8 cellular contexts compared by ENCODE assay signal in genomic region chr1:150981177-150981804, GRCh38. TPM values are rescaled to one million over a fixed set of nuclear protein-coding genes. Genes with fewer than 3 reads are reported as not detected.
DNase-seq lines count a peak whose midpoint lies in the region; ATAC-seq and TF ChIP-seq lines count a peak whose summit lies in the region.
"Had no signal": no experiment of that assay in that cellular context is flagged by ENCODE, and none has a peak within 500 bp of the region (broad histone marks: within the 10 kb centered on the region; RNA-seq: fewer than 3 reads in every experiment).

No MANE protein-coding gene starts in this region.

- H3K36me3 Mint-ChIP-seq in nephron (ENCODE audit: low read depth): no peaks in the 10 kb centered on the region

- H3K27me3 ChIP-seq in Peyer's patch: no peaks in the 10 kb centered on the region
- H3K27me3 ChIP-seq: sigmoid colon had no signal

- H3K9me3 ChIP-seq in OCI-LY7 (ENCODE audit: low read length) (no peaks in the 10 kb centered on the region), Peyer's patch (no peaks in the 10 kb centered on the region)
- H3K9me3 ChIP-seq: sigmoid colon had no signal

- no peak overlapping the region for H3K4me3 ChIP-seq in OCI-LY7 (ENCODE audit: low read depth, low read length, poor library complexity, severe bottlenecking)
- no peak overlapping the region for H3K4me3 ChIP-seq in Peyer's patch
- H3K4me3 ChIP-seq: sigmoid colon had no signal

- H3K27ac Mint-ChIP-seq in nephron: peak overlapping the region in 2 of 3 experiments; percentile 60 to 88

- H3K36me3 ChIP-seq in OCI-LY7 (ENCODE audit: insufficient read depth, low read length) (no peaks in the 10 kb centered on the region; the same call in 1 of the 2 replicates), Peyer's patch (no peaks in the 10 kb centered on the region)
- H3K36me3 ChIP-seq: sigmoid colon had no signal

- no peak for TF ChIP-seq POLR2A in Peyer's patch (IDR thresholded peaks at IDR 0.05)

- no peak overlapping the region for H3K4me3 Mint-ChIP-seq in nephron

- DNase-seq in HPDE6-E6E7 (ENCODE audit: extremely low spot score): peak; percentile 65
- peak; percentile 52 for DNase-seq in OCI-LY7 (ENCODE audit: low spot score)
- no peak for DNase-seq in Peyer's patch
- DNase-seq: sigmoid colon had no signal

- intact Hi-C loops in OCI-LY7 (cut with micrococcal nuclease; ENCODE audit: unreplicated experiment): no loop called here

- H3K79me2 ChIP-seq in OCI-LY7 (ENCODE audit: insufficient read depth, low read depth, low read length): no peaks in the 10 kb centered on the region

- no peak for TF ChIP-seq CTCF in OCI-LY7 (conservative IDR thresholded peaks at IDR 0.05; ENCODE audit: low read length)
- TF ChIP-seq CTCF in nephron (IDR thresholded peaks at IDR 0.05; ENCODE audit: unreplicated experiment in 3 of 3): no peak
- no peak for TF ChIP-seq CTCF in Peyer's patch (IDR thresholded peaks at IDR 0.05)

- H3K27ac ChIP-seq in OCI-LY7 (ENCODE audit: low read depth, low read length, poor library complexity, severe bottlenecking) (no peak overlapping the region), Peyer's patch (peak overlapping the region in 1 of 4 donors; percentile 40)
- H3K27ac ChIP-seq: sigmoid colon had no signal

- POLR2A ChIA-PET in OCI-LY7 (lab: Charles Lee): interaction anchor here (1.3 kb wide), 1 partner anchor 79 kb away, joined by 3 read pairs; the partner anchor contains the start of gene MLLT11

- no peaks in the 10 kb centered on the region for H3K9me3 Mint-ChIP-seq in nephron

- H3K4me2 ChIP-seq in OCI-LY7 (ENCODE audit: low read length): no peak overlapping the region

- peak overlapping the region; percentile 52; the same call in 1 of the 2 replicates for H2AFZ ChIP-seq in OCI-LY7 (ENCODE audit: low read length)

- ATAC-seq in HG02759 (IDR thresholded peaks at IDR 0.05; ENCODE audit: unreplicated experiment) (no peak), HG02798 (IDR thresholded peaks at IDR 0.05; ENCODE audit: poor library complexity, unreplicated experiment) (no peak)

- BruUV-seq in OCI-LY7 (replicated peaks; lab: Mats Ljungman, UMichigan): no TSS peak

- H4K20me1 ChIP-seq in OCI-LY7 (ENCODE audit: insufficient read depth, low read length): no peaks in the 10 kb centered on the region

- CTCF ChIA-PET in OCI-LY7 (lab: Charles Lee; ENCODE audit: unreplicated experiment): interaction anchor here (1.1 kb wide), 1 partner anchor 174 kb away, joined by 3 read pairs; no protein-coding TSS in a partner anchor

- peaks cover 25% of the 10 kb centered on the region for H3K4me1 Mint-ChIP-seq in nephron

- H3K4me1 ChIP-seq in OCI-LY7 (ENCODE audit: insufficient read depth, low read length, poor library complexity, severe bottlenecking) (peaks cover 38% of the 10 kb centered on the region), Peyer's patch (peaks cover 4 to 35% (median 6%) of the 10 kb centered on the region in 4 donors)

- H3K27me3 Mint-ChIP-seq in nephron (ENCODE audit: low read depth): peaks cover 12% of the 10 kb centered on the region

- no peaks in the 10 kb centered on the region for H3K9me2 ChIP-seq in OCI-LY7 (ENCODE audit: insufficient read depth, low read length)

RNA-seq across cellular contexts. Expression of gene ANXA9, which starts 0.8 kb away (rescaled TPM):
- 0.67 and 1.1 TPM in 2 replicates for total RNA-seq in OCI-LY7 (2014; rRNA removed; shearing (Covaris generic))
- 0.39 and 0.65 TPM in 2 replicates for total RNA-seq in OCI-LY7 (2022)
- 1 to 10 TPM in 1 of 4 donors, under 1 TPM in 1, not detected in 2; 0.67 to 1.7 TPM for total RNA-seq in Peyer's patch
- total RNA-seq: dermis microvascular lymphatic vessel endothelial cell had no signal

RNA-seq across cellular contexts. Expression of gene CERS2, which starts 6.7 kb away (rescaled TPM):
- 50.9 and 64.7 TPM in 2 replicates for total RNA-seq in OCI-LY7 (2014; rRNA removed; shearing (Covaris generic))
- 92.8 and 96.6 TPM in 2 replicates for total RNA-seq in OCI-LY7 (2022)
- total RNA-seq in Peyer's patch: 100 to 1,000 TPM in 3 of 4 donors, 10 to 100 TPM in 1; 48.7 to 212 (median 156) TPM

RNA-seq across cellular contexts. Expression of gene MINDY1, which starts 25.4 kb away (rescaled TPM):
- 3.8 and 8.5 TPM in 2 replicates for total RNA-seq in OCI-LY7 (2014; rRNA removed; shearing (Covaris generic))
- total RNA-seq in OCI-LY7 (2022) (10.2 and 13.8 TPM in 2 replicates), Peyer's patch (10 to 100 TPM; 37.1 to 76.4 (median 57.4) TPM)

RNA-seq across cellular contexts. Expression of gene PRUNE1, which starts 27.0 kb away (rescaled TPM):
- 15.4 and 18.8 TPM in 2 replicates for total RNA-seq in OCI-LY7 (2014; rRNA removed; shearing (Covaris generic))
- total RNA-seq in OCI-LY7 (2022) (20.4 and 20.8 TPM in 2 replicates), Peyer's patch (10 to 100 TPM; 21.7 to 28.1 (median 25.1) TPM)

RNA-seq across cellular contexts. Expression of gene BNIPL, which starts 55.1 kb away (rescaled TPM):
- total RNA-seq in OCI-LY7 (2014; rRNA removed; shearing (Covaris generic)): 1.6 and 2.1 TPM in 2 replicates
- total RNA-seq in OCI-LY7 (2022): 0.74 and 3.2 TPM in 2 replicates
- total RNA-seq in Peyer's patch: 1 to 10 TPM in 2 of 4 donors, under 1 TPM in 1, not detected in 1; 0.70 to 8.4 (median 3.6) TPM

Comparison
In these comparisons a context has a peak if more than half of its experiments do, and no peak if none do; other contexts are left out.
1. DNase-seq: peak in HPDE6-E6E7 (single experiment) and OCI-LY7 (single experiment); none in Peyer's patch (0 of 3).